Comparison of ENCODE assay signal across 8 cellular contexts in the genomic region with DNA sequence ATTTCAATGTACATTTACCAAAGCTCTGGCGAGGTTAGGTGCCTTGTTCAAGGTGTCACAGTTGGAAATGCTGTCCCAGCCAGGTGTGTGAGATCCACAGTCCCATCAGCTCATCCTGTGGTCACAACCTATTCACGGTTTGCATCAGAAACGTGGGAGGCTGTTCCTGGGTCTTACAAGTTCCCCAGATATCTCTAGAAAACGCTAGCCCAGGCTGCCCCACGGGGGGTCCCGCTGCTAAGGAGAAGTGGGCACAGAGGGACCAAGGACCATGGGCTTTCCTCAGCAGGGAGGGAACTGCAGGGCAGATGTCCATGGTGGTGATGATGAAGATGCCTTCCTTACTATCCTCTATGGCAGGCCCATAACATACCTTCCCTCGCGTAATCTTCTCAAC. TPM values are rescaled to one million over a fixed set of nuclear protein-coding genes. Genes with fewer than 3 reads are reported as not detected.
DNase-seq lines count a peak whose midpoint lies in the region; ATAC-seq and TF ChIP-seq lines count a peak whose summit lies in the region.

No MANE protein-coding gene starts in this region.

- 39 to 41% methylated on average over 2 to 7 of the region's 8 CpGs for WGBS in mesodermal cell (ENCODE audit: insufficient coverage in 2 of 2), 2 experiments
- 13 to 15% methylated on average over 8 of the region's 8 CpGs for WGBS in aorta, 2 donors

- H3K4me3 Mint-ChIP-seq in activated CD4-positive, alpha-beta T cell treated with anti-CD3 and anti-CD28 coated beads for 36 hours = peak overlapping the region; percentile 80

- peak overlapping the region; percentile 69 for H3K4me2 ChIP-seq in KMS-11

- H3K27ac Mint-ChIP-seq in activated CD4-positive, alpha-beta T cell treated with anti-CD3 and anti-CD28 coated beads for 36 hours = peak overlapping the region; percentile 74

- peak overlapping the region; percentile 70 for H3K9ac ChIP-seq in KMS-11

- H3K36me3 Mint-ChIP-seq in activated CD4-positive, alpha-beta T cell treated with anti-CD3 and anti-CD28 coated beads for 36 hours (ENCODE audit: low read depth) = peaks cover 10% of the 10 kb centered on the region

- DNase-seq in activated CD4-positive, alpha-beta T cell treated with anti-CD3 and anti-CD28 coated beads for 36 hours = peak; percentile 43
- DNase-seq in activated CD4-positive, alpha-beta T cell treated with anti-CD3 and anti-CD28 coated beads for 4 hours = no peak
- peak; percentile 1 to 3 for DNase-seq in cardiac fibroblast (ENCODE audit: low read depth in 2 of 2)
- no peak for DNase-seq in aorta
- DNase-seq in NCI-H1694 treated with DMSO at 0.1 percent for 48 hours (lab: John Stamatoyannopoulos, UW) = no peak

- TF ChIP-seq CTCF in KMS-11 (conservative IDR thresholded peaks at IDR 0.05; ENCODE audit: low read depth, low read length) (no peak), cardiac fibroblast (IDR thresholded peaks at IDR 0.05; ENCODE audit: low read depth, low read length) (no peak)

- H3K4me1 ChIP-seq in KMS-11 (ENCODE audit: low read depth, poor library complexity, severe bottlenecking) (peaks cover 38% of the 10 kb centered on the region), mesodermal cell (ENCODE audit: control insufficient read depth, insufficient read depth, low read length, poor library complexity, severe bottlenecking) (peaks cover 6% of the 10 kb centered on the region), aorta (ENCODE audit: control insufficient read depth in 1 of 2, insufficient read depth in 2 of 2, low read length in 2 of 2) (no peaks in the 10 kb centered on the region)

- H3K27me3 Mint-ChIP-seq in activated CD4-positive, alpha-beta T cell treated with anti-CD3 and anti-CD28 coated beads for 36 hours = no peaks in the 10 kb centered on the region

- no peaks in the 10 kb centered on the region for H3K36me3 ChIP-seq in KMS-11 (ENCODE audit: insufficient read depth)
- peaks cover 15% of the 10 kb centered on the region for H3K36me3 ChIP-seq in mesodermal cell (ENCODE audit: control insufficient read depth, insufficient read depth, low read length)
- no peaks in the 10 kb centered on the region for H3K36me3 ChIP-seq in aorta (ENCODE audit: control insufficient read depth in 1 of 2, insufficient read depth in 2 of 2, low read length in 1 of 2)

- intact Hi-C loops in activated CD4-positive, alpha-beta T cell treated with anti-CD3 and anti-CD28 coated beads for 36 hours (cut with DNase I, micrococcal nuclease) = loop anchor here (1.0 to 10.0 kb wide), 4 partner anchors 35 to 951 kb away; a partner anchor contains a TSS
- intact Hi-C loops in aorta (cut with DNase I) = no loop called here

- H3K4me3 ChIP-seq in KMS-11 (IDR thresholded peaks at IDR 0.05; ENCODE audit: insufficient read depth, low read depth, low read length) (peak overlapping the region; percentile 73), cardiac fibroblast (replicated peaks in 1 of 2; ENCODE audit: low read depth in 2 of 2, low read length in 2 of 2) (peak overlapping the region; percentile 80), mesodermal cell (ENCODE audit: extremely low read depth, insufficient read depth, low read length, poor library complexity, severe bottlenecking) (peak overlapping the region; percentile 74), aorta (ENCODE audit: low read length in 2 of 2) (peak overlapping the region; percentile 57 to 93)

- peak overlapping the region; percentile 57 for H2AFZ ChIP-seq in KMS-11 (ENCODE audit: low read depth)

- no peaks in the 10 kb centered on the region for H3K79me2 ChIP-seq in KMS-11 (ENCODE audit: insufficient read depth, low read depth)

- H3K4me1 Mint-ChIP-seq in activated CD4-positive, alpha-beta T cell treated with anti-CD3 and anti-CD28 coated beads for 36 hours = peaks cover 26% of the 10 kb centered on the region

- ATAC-seq in activated CD4-positive, alpha-beta T cell treated with anti-CD3 and anti-CD28 coated beads for 36 hours = peak; percentile 16
- ATAC-seq in aorta (ENCODE audit: low FRiP score) (no peak), GM18909 (IDR thresholded peaks at IDR 0.05; ENCODE audit: poor library complexity, unreplicated experiment) (no peak)

- no peaks in the 10 kb centered on the region for H3K27me3 ChIP-seq in KMS-11 (ENCODE audit: insufficient read depth, low read depth)
- no peaks in the 10 kb centered on the region for H3K27me3 ChIP-seq in aorta (ENCODE audit: control insufficient read depth in 1 of 2, insufficient read depth in 2 of 2, low read length in 1 of 2)

- no peaks in the 10 kb centered on the region for H4K20me1 ChIP-seq in KMS-11 (ENCODE audit: insufficient read depth)

- no peaks in the 10 kb centered on the region for H3K9me3 ChIP-seq in mesodermal cell (ENCODE audit: control insufficient read depth, low read length)
- H3K9me3 ChIP-seq in aorta (ENCODE audit: control insufficient read depth, low read length) = no peaks in the 10 kb centered on the region

- peak overlapping the region; percentile 47; the same call in 1 of the 2 replicates for H3K27ac ChIP-seq in KMS-11
- peak overlapping the region; percentile 79 for H3K27ac ChIP-seq in mesodermal cell (ENCODE audit: low read depth, low read length, severe bottlenecking)
- peak overlapping the region in 1 of 2 donors; percentile 79 for H3K27ac ChIP-seq in aorta (ENCODE audit: low read depth in 1 of 2, low read length in 2 of 2)

- no peaks in the 10 kb centered on the region for H3K9me3 Mint-ChIP-seq in activated CD4-positive, alpha-beta T cell treated with anti-CD3 and anti-CD28 coated beads for 36 hours (ENCODE audit: low read depth)

- CTCF ChIA-PET in activated CD4-positive, alpha-beta T cell treated with anti-CD3 and anti-CD28 coated beads for 36 hours (lab: Charles Lee) = no interaction called here

- POLR2A ChIA-PET in activated CD4-positive, alpha-beta T cell treated with anti-CD3 and anti-CD28 coated beads for 36 hours (lab: Charles Lee) = interaction anchor here (0.6 kb wide), 1 partner anchor 848 kb away, joined by 3 read pairs; no protein-coding TSS in a partner anchor

RNA-seq across cellular contexts. Expression of a gene that starts 0.7 kb away (rescaled TPM):
- 10 to 100 TPM; 23.3 to 28.8 TPM for total RNA-seq in activated CD4-positive, alpha-beta T cell treated with anti-CD3 and anti-CD28 coated beads for 36 hours
- 19.8 TPM for polyA plus RNA-seq in mesodermal cell (2013, experiment 1 of 2)
- polyA plus RNA-seq in mesodermal cell (2013, experiment 2 of 2) = 18.6 TPM
- total RNA-seq in aorta = 10 to 100 TPM; 13.5 to 21.9 TPM
- 10 to 100 TPM; 11.7 to 13.6 TPM for polyA plus RNA-seq in aorta

RNA-seq across cellular contexts. Expression of a gene that starts 35.8 kb away (rescaled TPM):
- 100 to 1,000 TPM; 115 to 116 TPM for total RNA-seq in activated CD4-positive, alpha-beta T cell treated with anti-CD3 and anti-CD28 coated beads for 36 hours
- polyA plus RNA-seq in mesodermal cell (2013, experiment 1 of 2) = 102 TPM
- polyA plus RNA-seq in mesodermal cell (2013, experiment 2 of 2) = 105 TPM
- 10 to 100 TPM; 67.3 to 77.3 TPM for total RNA-seq in aorta
- 10 to 100 TPM; 61.8 to 65.0 TPM for polyA plus RNA-seq in aorta

Comparison
In these comparisons a context has a peak if more than half of its experiments do, and no peak if none do; other contexts are left out.
1. DNase-seq: peak in activated CD4-positive, alpha-beta T cell treated with anti-CD3 and anti-CD28 coated beads for 36 hours (single experiment) and cardiac fibroblast (2 of 2); none in activated CD4-positive, alpha-beta T cell treated with anti-CD3 and anti-CD28 coated beads for 4 hours (0 of 2), aorta (0 of 2) and NCI-H1694 treated with DMSO at 0.1 percent for 48 hours (single experiment).
2. intact Hi-C loops: an anchor here in activated CD4-positive, alpha-beta T cell treated with anti-CD3 and anti-CD28 coated beads for 36 hours (1.0 to 10.0 kb wide); none called in aorta.
3. Peak in every context shown above with its lines, with median percentiles within 50 percentile points of each other: H3K4me3 ChIP-seq.